ENCODE assay signal across 19 cellular contexts in genomic region chr14:56797003-56797568, GRCh38. TPM values are rescaled to one million over a fixed set of nuclear protein-coding genes. Genes with fewer than 3 reads are reported as not detected.
A peak's percentile ranks its signal among the peaks of the same experiment; 100 is the strongest.
DNase-seq lines count a peak whose midpoint lies in the region; ATAC-seq and TF ChIP-seq lines count a peak whose summit lies in the region.
"Had no signal": no experiment of that assay in that cellular context is flagged by ENCODE, and none has a peak within 500 bp of the region (broad histone marks: within the 10 kb centered on the region; RNA-seq: fewer than 3 reads in every experiment).

No MANE protein-coding gene starts in this region.

- H3K4me3 Mint-ChIP-seq in activated T-cell treated with anti-CD3 and anti-CD28 coated beads, Interleukin-2, amount 50 U/mL, for 24 hours, result peak overlapping the region; percentile 31
- H3K4me3 Mint-ChIP-seq in stimulated activated naive B cell treated with anti-CD40 and anti-IgM and Interleukin-4, amounts not matched to agents 10 μg/mL and 1 μg/mL and 100 μg/mL, for 72 hours, result peak overlapping the region; percentile 51 to 52

- WGBS in esophagus squamous epithelium, 2 donors, result 5% methylated on average over 12 to 18 of the region's 23 CpGs

- no peaks in the 10 kb centered on the region for H3K36me3 Mint-ChIP-seq in activated T-cell treated with anti-CD3 and anti-CD28 coated beads, Interleukin-2, amount 50 U/mL, for 24 hours (ENCODE audit: low read depth)
- H3K36me3 Mint-ChIP-seq in stimulated activated naive B cell treated with anti-CD40 and anti-IgM and Interleukin-4, amounts not matched to agents 10 μg/mL and 1 μg/mL and 100 μg/mL, for 72 hours, result no peaks in the 10 kb centered on the region
- H3K36me3 Mint-ChIP-seq: CD4-positive, CD25-positive, alpha-beta regulatory T cell had no signal

- H3K27me3 Mint-ChIP-seq in activated T-cell treated with anti-CD3 and anti-CD28 coated beads, Interleukin-2, amount 50 U/mL, for 24 hours, result peaks cover 84% of the 10 kb centered on the region
- H3K27me3 Mint-ChIP-seq in stimulated activated naive B cell treated with anti-CD40 and anti-IgM and Interleukin-4, amounts not matched to agents 10 μg/mL and 1 μg/mL and 100 μg/mL, for 72 hours, result peaks cover 67 to 84% of the 10 kb centered on the region in 2 donors

- peaks cover 12% of the 10 kb centered on the region for H3K4me1 Mint-ChIP-seq in activated T-cell treated with anti-CD3 and anti-CD28 coated beads, Interleukin-2, amount 50 U/mL, for 24 hours (ENCODE audit: low read depth)
- peaks cover 4 to 5% of the 10 kb centered on the region in 2 donors for H3K4me1 Mint-ChIP-seq in stimulated activated naive B cell treated with anti-CD40 and anti-IgM and Interleukin-4, amounts not matched to agents 10 μg/mL and 1 μg/mL and 100 μg/mL, for 72 hours

- ATAC-seq in stimulated activated naive B cell treated with anti-CD40 and anti-IgM and Interleukin-4, amounts not matched to agents 10 μg/mL and 1 μg/mL and 100 μg/mL, for 72 hours (replicated peaks), result no peak
- ATAC-seq in HG02973 (IDR thresholded peaks at IDR 0.05; ENCODE audit: unreplicated experiment) (no peak), HG03039 (IDR thresholded peaks at IDR 0.05; ENCODE audit: unreplicated experiment) (no peak)

- H3K4me1 ChIP-seq in iPS-20b (ENCODE audit: insufficient read depth, low read length) (peaks cover 40% of the 10 kb centered on the region; the same call in 1 of the 2 replicates), esophagus squamous epithelium (peaks cover 9 to 31% (median 9%) of the 10 kb centered on the region in 3 donors)

- H3K27me3 ChIP-seq in WERI-Rb-1 (ENCODE audit: insufficient read depth, low read depth, severe bottlenecking) (no peaks in the 10 kb centered on the region), iPS-20b (ENCODE audit: insufficient read depth, low read length) (peaks cover 99% of the 10 kb centered on the region), esophagus squamous epithelium (peaks cover 24 to 100% (median 50%) of the 10 kb centered on the region in 4 donors)

- H3K4me3 ChIP-seq in WERI-Rb-1 (ENCODE audit: low read depth, low read length), result peak overlapping the region; percentile 99
- peak overlapping the region; percentile 89 for H3K4me3 ChIP-seq in iPS-20b (ENCODE audit: low read length)
- peak overlapping the region in 1 of 4 donors; percentile 53 for H3K4me3 ChIP-seq in esophagus squamous epithelium

- no peak for TF ChIP-seq CTCF in WERI-Rb-1 (IDR thresholded peaks at IDR 0.05; ENCODE audit: low read depth, low read length)
- no peak for TF ChIP-seq CTCF in esophagus squamous epithelium (IDR thresholded peaks at IDR 0.05)

- H3K9me3 ChIP-seq in WERI-Rb-1 (ENCODE audit: severe bottlenecking) (no peaks in the 10 kb centered on the region), iPS-20b (ENCODE audit: insufficient read depth, low read depth, low read length) (no peaks in the 10 kb centered on the region), esophagus squamous epithelium (no peaks in the 10 kb centered on the region)
- H3K9me3 ChIP-seq: uterus had no signal

- intact Hi-C loops in esophagus squamous epithelium (cut with DNase I), result no loop called here

- H3K9ac ChIP-seq in iPS-20b (ENCODE audit: low read depth, low read length), result peak overlapping the region; percentile 50; the same call in 1 of the 2 replicates

- DNase-seq in activated T-cell treated with anti-CD3 and anti-CD28 coated beads, Interleukin-2, amount 50 U/mL, for 24 hours, result no peak
- no peak for DNase-seq in activated T-cell treated with anti-CD3 and anti-CD28 coated beads, Interleukin-2, amount 50 U/mL, for 48 hours
- DNase-seq in WERI-Rb-1 (peak; percentile 68), esophagus squamous epithelium (lab: John Stamatoyannopoulos, UW) (no peak)
- no peak for DNase-seq in stimulated activated naive B cell treated with anti-CD40 and anti-IgM and Interleukin-4, amounts not matched to agents 10 μg/mL and 1 μg/mL and 100 μg/mL, for 72 hours
- DNase-seq: amniotic stem cell; CD4-positive, CD25-positive, alpha-beta regulatory T cell; cerebellar nuclear complex; NCI-H2107; NCI-H774; RPMI8226; uterus had no signal

- H3K36me3 ChIP-seq in WERI-Rb-1 (peaks cover 60% of the 10 kb centered on the region), iPS-20b (ENCODE audit: insufficient read depth, low read depth, low read length) (peaks cover 26% of the 10 kb centered on the region), esophagus squamous epithelium (no peaks in the 10 kb centered on the region)
- H3K36me3 ChIP-seq: uterus had no signal

- H3K27ac Mint-ChIP-seq in activated T-cell treated with anti-CD3 and anti-CD28 coated beads, Interleukin-2, amount 50 U/mL, for 24 hours, result no peak overlapping the region
- peak overlapping the region; percentile 37 for H3K27ac Mint-ChIP-seq in stimulated activated naive B cell treated with anti-CD40 and anti-IgM and Interleukin-4, amounts not matched to agents 10 μg/mL and 1 μg/mL and 100 μg/mL, for 72 hours
- H3K27ac Mint-ChIP-seq: CD4-positive, CD25-positive, alpha-beta regulatory T cell had no signal

- H3K9me3 Mint-ChIP-seq in activated T-cell treated with anti-CD3 and anti-CD28 coated beads, Interleukin-2, amount 50 U/mL, for 24 hours, result no peaks in the 10 kb centered on the region
- H3K9me3 Mint-ChIP-seq in stimulated activated naive B cell treated with anti-CD40 and anti-IgM and Interleukin-4, amounts not matched to agents 10 μg/mL and 1 μg/mL and 100 μg/mL, for 72 hours, result no peaks in the 10 kb centered on the region

- TF ChIP-seq POLR2A in esophagus squamous epithelium (IDR thresholded peaks at IDR 0.05), result no peak

- H3K27ac ChIP-seq in WERI-Rb-1 (peak overlapping the region; percentile 98), iPS-20b (ENCODE audit: low read length) (peak overlapping the region; percentile 15), esophagus squamous epithelium (no peak overlapping the region)
- H3K27ac ChIP-seq: uterus, VCaP had no signal

RNA-seq across cellular contexts. Expression of gene OTX2, which starts 13.2 kb away (rescaled TPM):
- not detected for total RNA-seq in esophagus squamous epithelium
- total RNA-seq: CD4-positive, CD25-positive, alpha-beta regulatory T cell; endothelial cell of umbilical vein; omental fat pad; skeletal muscle tissue; uterus had no signal

Comparison
In these comparisons a context has a peak if more than half of its experiments do, and no peak if none do; other contexts are left out.
1. H3K27ac ChIP-seq: peak in WERI-Rb-1 (single experiment) and iPS-20b (single experiment); none in esophagus squamous epithelium (0 of 4).